Comparison of ENCODE assay signal across 1 cellular context in genomic region chr6:18034798-18035202, GRCh38.
TF ChIP-seq lines count a peak whose summit lies in the region.

No MANE protein-coding gene starts in this region.

TF ChIP-seq in HepG2, 621 proteins besides CTCF, POLR2A, EP300 and RAD21 (continued from another document and continues in another):
- TF ChIP-seq ARID5B (CRISPR knock-in tag; IDR thresholded peaks at IDR 0.05) = peak; percentile 80
- no peak for TF ChIP-seq ZIK1 (CRISPR knock-in tag; IDR thresholded peaks at IDR 0.05; ENCODE audit: borderline replicate concordance, low read depth)
- peak; percentile 91 for TF ChIP-seq JUND (CRISPR knock-in tag; IDR thresholded peaks at IDR 0.05)
- no peak for TF ChIP-seq ZNF784 (CRISPR knock-in tag; IDR thresholded peaks at IDR 0.05; ENCODE audit: borderline replicate concordance)
- TF ChIP-seq NFIB (CRISPR knock-in tag; IDR thresholded peaks at IDR 0.05; ENCODE audit: borderline replicate concordance) = no peak
- no peak for TF ChIP-seq KDM5B (CRISPR knock-in tag; IDR thresholded peaks at IDR 0.05; ENCODE audit: borderline replicate concordance)
- no peak for TF ChIP-seq PAWR (CRISPR knock-in tag; IDR thresholded peaks at IDR 0.05; ENCODE audit: borderline replicate concordance)
- no peak for TF ChIP-seq ELK4 (CRISPR knock-in tag; IDR thresholded peaks at IDR 0.05; ENCODE audit: borderline replicate concordance)
- TF ChIP-seq MAX (IDR thresholded peaks at IDR 0.05) = no peak
- no peak for TF ChIP-seq SIN3B (IDR thresholded peaks at IDR 0.05; ENCODE audit: low read length)
- TF ChIP-seq TRIM22 (IDR thresholded peaks at IDR 0.05) = no peak
- no peak for TF ChIP-seq ZNF776 (CRISPR knock-in tag; IDR thresholded peaks at IDR 0.05)
- no peak for TF ChIP-seq ZNF691 (CRISPR knock-in tag; IDR thresholded peaks at IDR 0.05; ENCODE audit: borderline replicate concordance, low read depth)
- no peak for TF ChIP-seq PRPF4 (IDR thresholded peaks at IDR 0.05; ENCODE audit: low read depth, low read length, poor library complexity, severe bottlenecking)
- no peak for TF ChIP-seq ZNF597 (CRISPR knock-in tag; IDR thresholded peaks at IDR 0.05)
- TF ChIP-seq ZNF570 (CRISPR knock-in tag; IDR thresholded peaks at IDR 0.05; ENCODE audit: borderline replicate concordance) = no peak
- TF ChIP-seq JDP2 (CRISPR knock-in tag; IDR thresholded peaks at IDR 0.05; ENCODE audit: borderline replicate concordance) = no peak
- no peak for TF ChIP-seq ZNF704 (CRISPR knock-in tag; IDR thresholded peaks at IDR 0.05; ENCODE audit: borderline replicate concordance)
- TF ChIP-seq KMT2A (CRISPR knock-in tag; IDR thresholded peaks at IDR 0.05) = no peak
- no peak for TF ChIP-seq PRMT3 (CRISPR knock-in tag; IDR thresholded peaks at IDR 0.05; ENCODE audit: borderline replicate concordance, low read depth)
- no peak for TF ChIP-seq ZSCAN31 (CRISPR knock-in tag; IDR thresholded peaks at IDR 0.05; ENCODE audit: low read depth)
- no peak for TF ChIP-seq ZFP82 (CRISPR knock-in tag; IDR thresholded peaks at IDR 0.05; ENCODE audit: borderline replicate concordance)
- TF ChIP-seq ZNF569 (CRISPR knock-in tag; IDR thresholded peaks at IDR 0.05; ENCODE audit: borderline replicate concordance) = no peak
- no peak for TF ChIP-seq HBP1 (CRISPR knock-in tag; IDR thresholded peaks at IDR 0.05; ENCODE audit: low read depth)
- TF ChIP-seq MTF2 (CRISPR knock-in tag; IDR thresholded peaks at IDR 0.05; ENCODE audit: borderline replicate concordance) = no peak
- TF ChIP-seq ZNF891 (CRISPR knock-in tag; IDR thresholded peaks at IDR 0.05) = no peak
- no peak for TF ChIP-seq RORA (CRISPR knock-in tag; IDR thresholded peaks at IDR 0.05)
- TF ChIP-seq HMGA1 (CRISPR knock-in tag; conservative IDR thresholded peaks at IDR 0.05) = no peak
- no peak for TF ChIP-seq ZFP1 (CRISPR knock-in tag; IDR thresholded peaks at IDR 0.05)
- TF ChIP-seq GFI1 (CRISPR knock-in tag; IDR thresholded peaks at IDR 0.05; ENCODE audit: borderline replicate concordance) = no peak
- TF ChIP-seq ZEB1 (IDR thresholded peaks at IDR 0.05; ENCODE audit: insufficient replicate concordance, low read depth) = no peak
- no peak for TF ChIP-seq MBNL3 (CRISPR knock-in tag; conservative IDR thresholded peaks at IDR 0.05)
- 0 out of 2 replicates have a peak, but pooled peaks have one; percentile 2 for TF ChIP-seq CEBPB (IDR thresholded peaks at IDR 0.05; ENCODE audit: borderline replicate concordance, low read depth, low read length)
- no peak for TF ChIP-seq GTF2F1 (IDR thresholded peaks at IDR 0.05; ENCODE audit: low read length)
- no peak for TF ChIP-seq NFE2L2 (IDR thresholded peaks at IDR 0.05; ENCODE audit: low read length)
- TF ChIP-seq FOXK2 (IDR thresholded peaks at IDR 0.05) = no peak
- no peak for TF ChIP-seq ISX (CRISPR knock-in tag; conservative IDR thresholded peaks at IDR 0.05)
- TF ChIP-seq ATAD3A (CRISPR knock-in tag; IDR thresholded peaks at IDR 0.05) = no peak
- TF ChIP-seq FOXA1 (IDR thresholded peaks at IDR 0.05) = no peak
- no peak; the same call in 1 of the 2 replicates for TF ChIP-seq FOXA1 (CRISPR knock-in tag; IDR thresholded peaks at IDR 0.05)
- no peak for TF ChIP-seq MTERF4 (CRISPR knock-in tag; IDR thresholded peaks at IDR 0.05)
- no peak for TF ChIP-seq CEBPZ (IDR thresholded peaks at IDR 0.05; ENCODE audit: low read length)
- no peak for TF ChIP-seq TAF15 (IDR thresholded peaks at IDR 0.05; ENCODE audit: low read depth, low read length, poor library complexity, severe bottlenecking)
- TF ChIP-seq KDM3A (CRISPR knock-in tag; IDR thresholded peaks at IDR 0.05; ENCODE audit: low read depth) = 0 out of 2 replicates have a peak, but pooled peaks have one; percentile 40
- no peak for TF ChIP-seq SCMH1 (CRISPR knock-in tag; IDR thresholded peaks at IDR 0.05; ENCODE audit: borderline replicate concordance)
- TF ChIP-seq ZNF878 (CRISPR knock-in tag; IDR thresholded peaks at IDR 0.05) = no peak
- TF ChIP-seq CENPBD1 (CRISPR knock-in tag; IDR thresholded peaks at IDR 0.05; ENCODE audit: borderline replicate concordance, low read depth) = no peak
- no peak for TF ChIP-seq GTF3A (CRISPR knock-in tag; conservative IDR thresholded peaks at IDR 0.05)
- no peak for TF ChIP-seq ZBTB1 (CRISPR knock-in tag; IDR thresholded peaks at IDR 0.05; ENCODE audit: borderline replicate concordance)
- no peak for TF ChIP-seq MIER3 (CRISPR knock-in tag; IDR thresholded peaks at IDR 0.05; ENCODE audit: borderline replicate concordance)
- TF ChIP-seq ZNF616 (CRISPR knock-in tag; IDR thresholded peaks at IDR 0.05; ENCODE audit: low read depth) = no peak
- TF ChIP-seq HES4 (CRISPR knock-in tag; IDR thresholded peaks at IDR 0.05; ENCODE audit: borderline replicate concordance) = no peak
- no peak for TF ChIP-seq ZNF557 (CRISPR knock-in tag; IDR thresholded peaks at IDR 0.05)
- peak; percentile 59; the same call in 1 of the 2 replicates for TF ChIP-seq YEATS4 (CRISPR knock-in tag; IDR thresholded peaks at IDR 0.05; ENCODE audit: borderline replicate concordance)
